Comparison of ENCODE assay signal across 8 cellular contexts in the genomic region with DNA sequence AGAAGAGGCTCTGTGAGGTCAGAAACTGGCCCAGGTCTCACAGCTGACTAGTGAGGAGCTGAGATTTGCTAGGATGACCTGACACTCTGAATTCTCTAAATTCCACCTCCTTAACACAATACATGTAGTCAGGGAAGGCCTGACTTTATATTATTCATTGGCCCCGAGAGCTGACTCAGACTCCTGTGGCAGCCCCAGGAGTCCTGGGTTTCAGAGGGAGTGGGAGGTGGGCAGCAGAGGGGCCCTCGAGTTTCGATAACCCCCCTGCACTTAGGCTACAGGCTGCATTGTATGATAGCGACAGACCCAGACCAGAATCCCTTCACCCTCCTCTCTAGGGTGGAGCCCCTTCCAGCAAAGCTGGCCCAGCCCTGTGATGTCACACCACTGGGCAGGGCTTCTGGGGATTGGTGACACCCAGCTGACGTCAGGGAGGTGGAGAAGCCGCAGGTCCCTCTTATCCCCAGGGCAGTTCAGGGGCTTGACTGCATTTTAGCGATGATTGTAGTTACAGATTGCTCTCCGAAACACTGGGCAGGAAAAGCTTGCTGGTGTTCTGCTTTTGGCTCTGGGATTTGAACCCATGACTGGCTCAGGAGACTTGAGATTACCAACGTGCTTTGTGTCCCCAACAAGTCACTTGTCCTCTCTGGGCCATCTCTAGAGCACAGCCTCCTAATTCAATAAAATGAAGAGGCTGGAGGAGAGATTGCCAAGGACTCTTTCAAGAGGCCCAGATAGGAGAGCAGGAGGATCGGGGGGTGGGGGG. TPM values are rescaled to one million over a fixed set of nuclear protein-coding genes. Genes with fewer than 3 reads are reported as not detected.
DNase-seq lines count a peak whose midpoint lies in the region; ATAC-seq and TF ChIP-seq lines count a peak whose summit lies in the region.

No MANE protein-coding gene starts in this region.

- H3K4me1 ChIP-seq in mucosa of descending colon (ENCODE audit: low read depth) (peaks cover 52% of the 10 kb centered on the region), vagina (no peaks in the 10 kb centered on the region)

- BruUV-seq in MCF 10A (replicated peaks; lab: Mats Ljungman, UMichigan) = no TSS peak

- no peak for TF ChIP-seq POLR2A in vagina (IDR thresholded peaks at IDR 0.05)

- H3K9me3 ChIP-seq in mucosa of descending colon (no peaks in the 10 kb centered on the region), vagina (no peaks in the 10 kb centered on the region)
- no peaks in the 10 kb centered on the region for H3K9me3 ChIP-seq in CD4-positive, alpha-beta T cell (ENCODE audit: control insufficient read depth, low read length)

- H3K4me3 Mint-ChIP-seq in MCF 10A (ENCODE audit: unreplicated experiment) = no peak overlapping the region
- no peak overlapping the region for H3K4me3 Mint-ChIP-seq in CD4-positive, alpha-beta T cell

- peaks cover 41% of the 10 kb centered on the region for H3K4me1 Mint-ChIP-seq in MCF 10A (ENCODE audit: insufficient read depth, unreplicated experiment)
- no peaks in the 10 kb centered on the region for H3K4me1 Mint-ChIP-seq in CD4-positive, alpha-beta T cell (ENCODE audit: low read depth)

- ATAC-seq in mucosa of descending colon (peak; percentile 70), HG02938 (IDR thresholded peaks at IDR 0.05; ENCODE audit: unreplicated experiment) (no peak)
- ATAC-seq in CD4-positive, alpha-beta T cell (ENCODE audit: poor library complexity) = no peak

- intact Hi-C loops in MCF 10A (cut with micrococcal nuclease) (no loop called here), mucosa of descending colon (cut with DNase I, micrococcal nuclease) (no loop called here), dorsolateral prefrontal cortex (cut with DNase I) (no loop called here), vagina (cut with DNase I) (no loop called here)
- intact Hi-C loops in CD4-positive, alpha-beta T cell (cut with DNase I, micrococcal nuclease) = no loop called here

- no peaks in the 10 kb centered on the region for H3K27me3 Mint-ChIP-seq in MCF 10A (ENCODE audit: insufficient read depth, unreplicated experiment)
- no peaks in the 10 kb centered on the region for H3K27me3 Mint-ChIP-seq in CD4-positive, alpha-beta T cell

- CTCF ChIA-PET in MCF 10A (lab: Yijun Ruan, JAX) = interaction anchor here (0.6 to 4.7 kb wide), 15 partner anchors 10 to 266 kb away, joined by 3 to 49 read pairs (median 3); no protein-coding TSS in a partner anchor
- CTCF ChIA-PET in CD4-positive, alpha-beta T cell (lab: Charles Lee) = no interaction called here

- no peaks in the 10 kb centered on the region for H3K9me3 Mint-ChIP-seq in MCF 10A (ENCODE audit: unreplicated experiment)
- no peaks in the 10 kb centered on the region for H3K9me3 Mint-ChIP-seq in CD4-positive, alpha-beta T cell

- DNase-seq in ELF-1 (ENCODE audit: low read depth, low spot score) = peak; percentile 96
- DNase-seq in NCI-H2171 (lab: John Stamatoyannopoulos, UW) = peak; percentile 45
- peak; percentile 76 for DNase-seq in MCF 10A (ENCODE audit: unreplicated experiment)
- DNase-seq in mucosa of descending colon = peak; percentile 92 to 94 (median 93)
- DNase-seq in CD4-positive, alpha-beta T cell = no peak
- DNase-seq in dorsolateral prefrontal cortex = no peak
- no peak for DNase-seq in vagina (ENCODE audit: extremely low spot score in 2 of 2)

- no peak overlapping the region for H3K27ac ChIP-seq in CD4-positive, alpha-beta T cell (ENCODE audit: low read depth, low read length)
- no peak overlapping the region for H3K27ac ChIP-seq in dorsolateral prefrontal cortex
- no peak overlapping the region for H3K27ac ChIP-seq in vagina

- no peak overlapping the region for H3K4me3 ChIP-seq in mucosa of descending colon
- H3K4me3 ChIP-seq in dorsolateral prefrontal cortex = no peak overlapping the region
- no peak overlapping the region for H3K4me3 ChIP-seq in vagina

- no peaks in the 10 kb centered on the region for H3K36me3 Mint-ChIP-seq in MCF 10A (ENCODE audit: insufficient read depth, unreplicated experiment)
- no peaks in the 10 kb centered on the region for H3K36me3 Mint-ChIP-seq in CD4-positive, alpha-beta T cell (ENCODE audit: low read depth)

- POLR2A ChIA-PET in MCF 10A (lab: Yijun Ruan, JAX) = interaction anchor here (0.6 to 1.7 kb wide), 10 partner anchors 11 to 223 kb away, joined by 3 to 5 read pairs (median 3); no protein-coding TSS in a partner anchor
- POLR2A ChIA-PET in CD4-positive, alpha-beta T cell (lab: Charles Lee) = no interaction called here

- no peaks in the 10 kb centered on the region for H3K27me3 ChIP-seq in CD4-positive, alpha-beta T cell (ENCODE audit: control insufficient read depth, insufficient read depth, low read length)
- H3K27me3 ChIP-seq in dorsolateral prefrontal cortex = no peaks in the 10 kb centered on the region
- H3K27me3 ChIP-seq in vagina = no peaks in the 10 kb centered on the region

- H3K27ac Mint-ChIP-seq in MCF 10A (ENCODE audit: low read depth, unreplicated experiment) = peak overlapping the region; percentile 2
- no peak overlapping the region for H3K27ac Mint-ChIP-seq in CD4-positive, alpha-beta T cell

- H3K36me3 ChIP-seq in mucosa of descending colon (ENCODE audit: low read depth) (no peaks in the 10 kb centered on the region), vagina (no peaks in the 10 kb centered on the region)

- TF ChIP-seq CTCF in MCF 10A (IDR thresholded peaks at IDR 0.05; ENCODE audit: unreplicated experiment) (no peak), mucosa of descending colon (IDR thresholded peaks at IDR 0.05) (no peak), dorsolateral prefrontal cortex (IDR thresholded peaks at IDR 0.05 in 54 of 56, conservative IDR thresholded peaks at IDR 0.05 in 2 of 56; ENCODE audit: low read depth in 1 of 56, partially characterized antibody in 56 of 56) (no peak), vagina (IDR thresholded peaks at IDR 0.05) (no peak)
- TF ChIP-seq CTCF in CD4-positive, alpha-beta T cell (IDR thresholded peaks at IDR 0.05) = no peak

RNA-seq across cellular contexts. Expression of gene GPR37L1, which starts 17.0 kb away (rescaled TPM):
- not detected in 2 replicates for total RNA-seq in MCF 10A (2022)
- 1 to 10 TPM; 2.4 to 3.5 (median 2.9) TPM for total RNA-seq in mucosa of descending colon
- not detected for total RNA-seq in CD4-positive, alpha-beta T cell
- 100 to 1,000 TPM in 3 of 120 experiments, 10 to 100 TPM in 117; 26.2 to 167 (median 58.0) TPM for total RNA-seq in dorsolateral prefrontal cortex
- total RNA-seq in vagina = 0.25 TPM

RNA-seq across cellular contexts. Expression of gene ARL8A, which starts 38.8 kb away (rescaled TPM):
- total RNA-seq in MCF 10A (2022) = 94.8 and 126 TPM in 2 replicates
- total RNA-seq in mucosa of descending colon = 10 to 100 TPM; 36.3 to 69.6 (median 41.2) TPM
- total RNA-seq in CD4-positive, alpha-beta T cell = 10 to 100 TPM; 73.5 to 73.8 TPM
- 100 to 1,000 TPM in 119 of 120 experiments, 10 to 100 TPM in 1; 88.0 to 248 (median 166) TPM for total RNA-seq in dorsolateral prefrontal cortex
- 25.5 TPM for total RNA-seq in vagina

RNA-seq across cellular contexts. Expression of gene PTPN7, which starts 54.6 kb away (rescaled TPM):
- total RNA-seq in MCF 10A (2022) (not detected in 2 replicates), mucosa of descending colon (1 to 10 TPM; 5.0 to 6.3 (median 6.1) TPM), dorsolateral prefrontal cortex (1 to 10 TPM in 52 of 120 experiments, under 1 TPM in 48, not detected in 20; 0.16 to 4.1 (median 1.0) TPM), vagina (7.9 TPM)
- 100 to 1,000 TPM; 144 to 145 TPM for total RNA-seq in CD4-positive, alpha-beta T cell

Comparison
In these comparisons a context has a peak if more than half of its experiments do, and no peak if none do; other contexts are left out.
1. DNase-seq: peak in ELF-1 (single experiment), NCI-H2171 (single experiment), MCF 10A (single experiment) and mucosa of descending colon (3 of 3); none in CD4-positive, alpha-beta T cell (0 of 10), dorsolateral prefrontal cortex (0 of 10) and vagina (0 of 2).
2. RNA of gene GPR37L1, which starts 17.0 kb away (total RNA-seq): 26.2 to 167 TPM in dorsolateral prefrontal cortex; 2.4 to 3.5 TPM in mucosa of descending colon, 0.25 TPM in vagina (single experiment), not detected in MCF 10A and not detected in CD4-positive, alpha-beta T cell; every median in the first group is over 4 times any median in the second.
3. RNA of gene PTPN7, which starts 54.6 kb away (total RNA-seq): 144 to 145 TPM in CD4-positive, alpha-beta T cell; 7.9 TPM in vagina (single experiment), 5.0 to 6.3 TPM in mucosa of descending colon, 0.16 to 4.1 TPM in dorsolateral prefrontal cortex and not detected in MCF 10A; every median in the first group is over 10 times any median in the second.